ENCODE assay signal across 8 cellular contexts in the genomic region with DNA sequence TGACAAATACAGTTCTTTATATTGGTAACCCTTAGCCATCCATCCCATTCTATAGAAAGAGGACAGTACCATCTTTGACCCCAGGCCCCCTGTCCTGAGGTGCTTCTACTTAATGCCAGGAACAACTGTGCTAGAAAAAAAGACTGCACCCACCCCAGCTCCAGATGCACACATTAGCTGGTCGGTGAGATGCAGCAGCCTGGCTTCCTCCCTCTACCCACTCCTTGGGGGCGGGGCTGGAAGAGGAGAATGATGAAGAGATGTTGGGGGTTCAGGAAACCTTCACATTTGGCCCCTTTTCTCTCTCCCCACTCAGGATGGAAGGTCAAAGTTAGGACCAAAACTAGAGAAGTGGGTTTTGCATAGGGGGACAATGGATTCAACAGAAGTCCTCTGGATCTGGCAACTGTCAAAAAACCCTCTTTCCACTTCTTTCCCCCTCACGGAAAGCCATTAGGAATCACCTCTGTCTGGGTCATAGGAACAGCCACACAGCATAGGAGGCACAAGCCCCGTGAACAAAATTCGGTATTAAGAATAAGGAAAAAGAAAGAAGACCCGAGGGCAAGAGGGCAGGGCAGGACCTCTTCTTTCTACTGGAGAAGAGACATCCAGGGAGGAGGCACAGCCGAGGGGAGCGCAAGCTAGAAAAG. TPM values are rescaled to one million over a fixed set of nuclear protein-coding genes. Genes with fewer than 3 reads are reported as not detected.
DNase-seq lines count a peak whose midpoint lies in the region; ATAC-seq and TF ChIP-seq lines count a peak whose summit lies in the region.

No MANE protein-coding gene starts in this region.

- no peaks in the 10 kb centered on the region for H3K9me3 ChIP-seq in CD8-positive, alpha-beta T cell (ENCODE audit: low read length)

- peak overlapping the region; percentile 24 for H3K27ac Mint-ChIP-seq in CD8-positive, alpha-beta T cell
- H3K27ac Mint-ChIP-seq in natural killer cell = peak overlapping the region in 1 of 2 donors; percentile 81

- peak overlapping the region; percentile 76 for H3K4me3 Mint-ChIP-seq in CD8-positive, alpha-beta T cell
- peak overlapping the region; percentile 89 for H3K4me3 Mint-ChIP-seq in natural killer cell

- H3K4me1 Mint-ChIP-seq in CD8-positive, alpha-beta T cell (ENCODE audit: low read depth) = peaks cover 15% of the 10 kb centered on the region
- peaks cover 6 to 18% of the 10 kb centered on the region in 2 donors for H3K4me1 Mint-ChIP-seq in natural killer cell

- peak overlapping the region; percentile 66 for H3K4me3 ChIP-seq in CD8-positive, alpha-beta T cell (ENCODE audit: low read depth, low read length)
- H3K4me3 ChIP-seq in cardiac fibroblast (replicated peaks in 1 of 2; ENCODE audit: low read depth in 2 of 2, low read length in 2 of 2) = peak overlapping the region; percentile 44 to 48

- no peak overlapping the region for H3K27ac ChIP-seq in CD8-positive, alpha-beta T cell (ENCODE audit: low read depth, low read length)

- no peaks in the 10 kb centered on the region for H3K36me3 ChIP-seq in CD8-positive, alpha-beta T cell (ENCODE audit: insufficient read depth, low read length)

- H3K9me3 Mint-ChIP-seq in CD8-positive, alpha-beta T cell = no peaks in the 10 kb centered on the region
- no peaks in the 10 kb centered on the region for H3K9me3 Mint-ChIP-seq in natural killer cell

- ATAC-seq in CD8-positive, alpha-beta T cell = no peak
- ATAC-seq in natural killer cell = no peak
- no peak for ATAC-seq in left colon

- POLR2A ChIA-PET in CD8-positive, alpha-beta T cell (lab: Charles Lee) = no interaction called here

- H3K27me3 Mint-ChIP-seq in CD8-positive, alpha-beta T cell (ENCODE audit: low read depth) = peaks cover 37% of the 10 kb centered on the region
- peaks cover 30 to 48% of the 10 kb centered on the region in 2 donors for H3K27me3 Mint-ChIP-seq in natural killer cell (ENCODE audit: low read depth in 2 of 2)

- TF ChIP-seq CTCF in CD8-positive, alpha-beta T cell (IDR thresholded peaks at IDR 0.05) = no peak
- no peak for TF ChIP-seq CTCF in cardiac fibroblast (IDR thresholded peaks at IDR 0.05; ENCODE audit: low read depth, low read length)
- no peak for TF ChIP-seq CTCF in natural killer cell (IDR thresholded peaks at IDR 0.05)

- peaks cover 10% of the 10 kb centered on the region for H3K4me1 ChIP-seq in CD8-positive, alpha-beta T cell (ENCODE audit: insufficient read depth, low read length)

- H3K36me3 Mint-ChIP-seq in CD8-positive, alpha-beta T cell = no peaks in the 10 kb centered on the region
- no peaks in the 10 kb centered on the region for H3K36me3 Mint-ChIP-seq in natural killer cell

- intact Hi-C loops in CD8-positive, alpha-beta T cell (cut with DNase I, micrococcal nuclease) = loop anchor here (2.0 to 10.0 kb wide), 5 partner anchors 38 to 1302 kb away; partner anchors contain the start of genes ADM (in 1 of the 2), AKIP1 (in 1 of the 2), RPL27A (in 1 of the 2) and TMEM9B (in 1 of the 2)
- intact Hi-C loops in natural killer cell (cut with micrococcal nuclease) = loop anchor here (2.0 to 5.0 kb wide), 3 partner anchors 38 to 754 kb away; partner anchors contain the start of gene TMEM9B
- intact Hi-C loops in left colon (cut with DNase I, micrococcal nuclease) = no loop called here

- H3K27me3 ChIP-seq in CD8-positive, alpha-beta T cell (ENCODE audit: insufficient read depth, low read length) = peaks cover 24% of the 10 kb centered on the region

- CTCF ChIA-PET in CD8-positive, alpha-beta T cell (lab: Charles Lee) = interaction anchor here (1.6 kb wide), 1 partner anchor 12 kb away, joined by 7 read pairs; no protein-coding TSS in a partner anchor

- in situ Hi-C loops in KBM-7 (cut with MboI; ENCODE audit: low pct_unique_long_range_greater_than_20kb, low sequenced_read_pairs) = no loop called here

- peak in 1 of 7 experiments; percentile 27 for DNase-seq in CD8-positive, alpha-beta T cell
- DNase-seq in KBM-7 (peak; percentile 18), cardiac fibroblast (ENCODE audit: low read depth in 2 of 2) (no peak), natural killer cell (no peak), left colon (no peak), NCI-H187 treated with DMSO at 0.1 percent for 48 hours (lab: John Stamatoyannopoulos, UW) (no peak), midbrain (lab: John Stamatoyannopoulos, UW) (no peak), NCI-H524 treated with DMSO at 0.1 percent for 48 hours (lab: John Stamatoyannopoulos, UW) (no peak)

RNA-seq across cellular contexts. Expression of gene NRIP3, which starts 0.8 kb away (rescaled TPM):
- 10 to 100 TPM in 1 of 2 experiments, 1 to 10 TPM in 1; 8.8 to 10.1 TPM for total RNA-seq in CD8-positive, alpha-beta T cell
- total RNA-seq in natural killer cell = 1 to 10 TPM; 2.3 to 6.1 (median 4.6) TPM
- under 1 TPM; 0.27 to 0.75 TPM for total RNA-seq in left colon

RNA-seq across cellular contexts. Expression of gene TMEM9B, which starts 38.8 kb away (rescaled TPM):
- 10 to 100 TPM; 27.5 to 28.5 TPM for total RNA-seq in CD8-positive, alpha-beta T cell
- total RNA-seq in natural killer cell (10 to 100 TPM; 46.5 to 55.2 (median 51.4) TPM), left colon (10 to 100 TPM; 90.2 to 90.8 TPM)

Comparison
In these comparisons a context has a peak if more than half of its experiments do, and no peak if none do; other contexts are left out.
1. intact Hi-C loops: an anchor here in CD8-positive, alpha-beta T cell (2.0 to 10.0 kb wide) and natural killer cell (2.0 to 5.0 kb wide); none called in left colon.